In genomic region chr1:236400061-236400638, GRCh38 we compare ENCODE assay signal across 25 cellular contexts. TPM values are rescaled to one million over a fixed set of nuclear protein-coding genes. Genes with fewer than 3 reads are reported as not detected.
DNase-seq lines count a peak whose midpoint lies in the region; ATAC-seq, FAIRE-seq and TF ChIP-seq lines count a peak whose summit lies in the region.
"Had no signal": no experiment of that assay in that cellular context is flagged by ENCODE, and none has a peak within 500 bp of the region (broad histone marks: within the 10 kb centered on the region; RNA-seq: fewer than 3 reads in every experiment).

No MANE protein-coding gene starts in this region.

- POLR2A ChIA-PET in HepG2 (lab: Yijun Ruan, JAX) = interaction anchor here (0.8 to 2.4 kb wide), 4 partner anchors 90 to 119 kb away, joined by 3 to 9 read pairs (median 3); partner anchors contain the start of gene ERO1B

- peak; percentile 67 for FAIRE-seq in HepG2 (lab: Jason Lieb, UNC)
- FAIRE-seq: GM18507, keratinocyte had no signal

- TF ChIP-seq RAD21 in HepG2 (CRISPR knock-in tag; IDR thresholded peaks at IDR 0.05) = no peak

- H3K36me3 ChIP-seq in HepG2 (replicated peaks in 1 of 2; ENCODE audit: control insufficient read depth in 1 of 2, insufficient read depth in 2 of 2, low read length in 2 of 2) (no peaks in the 10 kb centered on the region), right lobe of liver (no peaks in the 10 kb centered on the region), ectodermal cell (ENCODE audit: control insufficient read depth, insufficient read depth, low read length) (no peaks in the 10 kb centered on the region)
- H3K36me3 ChIP-seq: SJSA1 had no signal

- H4K20me1 ChIP-seq in HepG2 (ENCODE audit: insufficient read depth, low read length) = no peaks in the 10 kb centered on the region; the same call in 1 of the 2 replicates

- in situ Hi-C loops in HepG2 (cut with HindIII; ENCODE audit: extremely low pct_ligation_motif_present, low pct_unique_long_range_greater_than_20kb) = no loop called here

- ATAC-seq in HepG2 = peak; percentile 61
- no peak for ATAC-seq in right lobe of liver
- no peak for ATAC-seq in SK-N-SH treated with all-trans-retinoic acid at 6 μM for 48 hours
- no peak for ATAC-seq in HG02642 (IDR thresholded peaks at IDR 0.05; ENCODE audit: poor library complexity, unreplicated experiment)
- ATAC-seq: activated CD4-positive, alpha-beta T cell treated with anti-CD3 and anti-CD28 coated beads for 36 hours; stimulated activated naive B cell treated with anti-CD40 and anti-IgM and Interleukin-4, amounts not matched to agents 10 μg/mL and 1 μg/mL and 100 μg/mL, for 72 hours had no signal

- H3K4me3 ChIP-seq in HepG2 (replicated peaks in 1 of 3; ENCODE audit: insufficient read depth in 1 of 3, low read depth in 2 of 3, low read length in 3 of 3) = peak overlapping the region in 1 of 3 experiments; percentile 29; a peak in 1 of 6 replicates
- no peak overlapping the region for H3K4me3 ChIP-seq in right lobe of liver
- no peak overlapping the region for H3K4me3 ChIP-seq in ectodermal cell (ENCODE audit: insufficient read depth, low read depth, low read length)
- H3K4me3 ChIP-seq: GM23248, SJSA1 had no signal

- peaks cover 57% of the 10 kb centered on the region for H3K4me1 ChIP-seq in HepG2 (ENCODE audit: insufficient read depth, low read length)
- peaks cover 0 to 23% (median 4%) of the 10 kb centered on the region in 4 donors for H3K4me1 ChIP-seq in right lobe of liver
- H3K4me1 ChIP-seq in ectodermal cell (ENCODE audit: control insufficient read depth, insufficient read depth, low read length) = peaks cover 14% of the 10 kb centered on the region

- peak overlapping the region; percentile 30 for H3K27ac ChIP-seq in HepG2 (ENCODE audit: extremely low read length, insufficient read depth, low read length)
- no peak overlapping the region for H3K27ac ChIP-seq in right lobe of liver
- peak overlapping the region; percentile 11 for H3K27ac ChIP-seq in ectodermal cell (ENCODE audit: insufficient read depth, low read depth, low read length, poor library complexity, severe bottlenecking)
- H3K27ac ChIP-seq: GM23248, SJSA1 had no signal

- CTCF ChIA-PET in HepG2 (lab: Yijun Ruan, JAX; ENCODE audit: low intra/inter-chr PET ratio, low total read pairs) = no interaction called here

- no peak overlapping the region; the same call in 1 of the 2 replicates for H3K9ac ChIP-seq in HepG2 (ENCODE audit: insufficient read depth, low read depth, low read length)
- H3K9ac ChIP-seq: GM23248 had no signal

- intact Hi-C loops in HepG2 (cut with micrococcal nuclease; ENCODE audit: unreplicated experiment) = no loop called here
- intact Hi-C loops in right lobe of liver (cut with DNase I) = no loop called here

- H3K9me3 ChIP-seq in HepG2 (ENCODE audit: low read length) (no peaks in the 10 kb centered on the region), right lobe of liver (no peaks in the 10 kb centered on the region), ectodermal cell (ENCODE audit: control insufficient read depth, low read length) (no peaks in the 10 kb centered on the region)
- H3K9me3 ChIP-seq: SJSA1 had no signal

- H2AFZ ChIP-seq in HepG2 (ENCODE audit: low read length) = no peak overlapping the region
- H2AFZ ChIP-seq: GM23248 had no signal

- TF ChIP-seq CTCF in HepG2 (CRISPR knock-in tag; IDR thresholded peaks at IDR 0.05) = 0 out of 2 replicates have a peak, but pooled peaks have one; percentile 17
- no peak for TF ChIP-seq CTCF in right lobe of liver (IDR thresholded peaks at IDR 0.05)

- peak; percentile 76 for DNase-seq in HepG2 (ENCODE audit: low spot score)
- DNase-seq in right lobe of liver = no peak
- peak; percentile 45 for DNase-seq in mesenteric fat pad (ENCODE audit: low spot score)
- DNase-seq in NCI-H446 treated with DMSO at 0.1 percent for 48 hours (lab: John Stamatoyannopoulos, UW) = no peak
- DNase-seq in NOMO-1 (lab: John Stamatoyannopoulos, UW; ENCODE audit: unreplicated experiment in 2 of 2) = no peak
- DNase-seq: activated CD4-positive, alpha-beta T cell treated with anti-CD3 and anti-CD28 coated beads for 36 hours; activated gamma-delta T cell treated with Interleukin-2 at 50 U/mL for 16 hours; caudate nucleus; effector memory CD4-positive, alpha-beta T cell; glutamatergic neuron; GM23248; KBM-7; MV-4-11; NCI-H69; stimulated activated CD4-positive, alpha-beta T cell treated with anti-CD3 and anti-CD28 coated beads, Interleukin-15, amount 100 ng/mL, for 24 hours; stimulated activated naive B cell treated with anti-CD40 and anti-IgM and Interleukin-4, amounts not matched to agents 10 μg/mL and 1 μg/mL and 100 μg/mL, for 72 hours; T-helper 9 cell had no signal

- no peak for TF ChIP-seq POLR2A in HepG2 (IDR thresholded peaks at IDR 0.05; ENCODE audit: insufficient read depth in 1 of 2, low read depth in 2 of 2, low read length in 2 of 2)
- TF ChIP-seq POLR2A in right lobe of liver (IDR thresholded peaks at IDR 0.05) = no peak

- no peak for TF ChIP-seq EP300 in HepG2 (IDR thresholded peaks at IDR 0.05; ENCODE audit: low read depth in 2 of 2, low read length in 2 of 2)
- TF ChIP-seq EP300 in HepG2 (CRISPR knock-in tag; IDR thresholded peaks at IDR 0.05; ENCODE audit: borderline replicate concordance) = no peak

- under 1% methylated on average over 9 of the region's 9 CpGs for WGBS in HepG2 (ENCODE audit: low lambda C conversion rate)
- 27% methylated on average over 5 of the region's 9 CpGs for WGBS in right lobe of liver (ENCODE audit: insufficient coverage, low coverage, low lambda C conversion rate, missing lambda C conversion rate)
- WGBS in ectodermal cell, 2 experiments = 20 to 23% methylated on average over 9 of the region's 9 CpGs

- H3K79me2 ChIP-seq in HepG2 (ENCODE audit: insufficient read depth, low read length) = no peaks in the 10 kb centered on the region

- no TSS peak for BruUV-seq in HepG2 (replicated peaks; lab: Mats Ljungman, UMichigan)

- H3K27me3 ChIP-seq in HepG2 (ENCODE audit: control insufficient read depth in 1 of 2, insufficient read depth in 2 of 2, low read length in 2 of 2) = peaks cover 6 to 33% of the 10 kb centered on the region in 2 experiments
- H3K27me3 ChIP-seq in right lobe of liver = no peaks in the 10 kb centered on the region
- H3K27me3 ChIP-seq in ectodermal cell (ENCODE audit: control insufficient read depth, insufficient read depth, low read length, poor library complexity, severe bottlenecking) = peaks cover 20% of the 10 kb centered on the region

- H3K4me2 ChIP-seq in HepG2 (ENCODE audit: low read depth, low read length) = peak overlapping the region; percentile 64

TF ChIP-seq in HepG2, 621 proteins besides CTCF, POLR2A, EP300 and RAD21 (continues in another document):
- TF ChIP-seq NCOA2 (CRISPR knock-in tag; IDR thresholded peaks at IDR 0.05) = peak; percentile 38; the same call in 1 of the 2 replicates
- 0 out of 2 replicates have a peak, but pooled peaks have one; percentile 5 for TF ChIP-seq KAT8 (CRISPR knock-in tag; IDR thresholded peaks at IDR 0.05)
- no peak for TF ChIP-seq SRSF4 (IDR thresholded peaks at IDR 0.05; ENCODE audit: low read depth, low read length, poor library complexity, severe bottlenecking)
- TF ChIP-seq KDM3A (CRISPR knock-in tag; IDR thresholded peaks at IDR 0.05; ENCODE audit: low read depth) = no peak

TF ChIP-seq in SK-N-SH treated with all-trans-retinoic acid at 6 μM for 48 hours, 23 proteins besides CTCF, POLR2A, EP300 and RAD21 (continues in another document):
- TF ChIP-seq TCF4 (CRISPR knock-in tag; IDR thresholded peaks at IDR 0.05; ENCODE audit: borderline replicate concordance) = no peak
- TF ChIP-seq, protein P1, sequence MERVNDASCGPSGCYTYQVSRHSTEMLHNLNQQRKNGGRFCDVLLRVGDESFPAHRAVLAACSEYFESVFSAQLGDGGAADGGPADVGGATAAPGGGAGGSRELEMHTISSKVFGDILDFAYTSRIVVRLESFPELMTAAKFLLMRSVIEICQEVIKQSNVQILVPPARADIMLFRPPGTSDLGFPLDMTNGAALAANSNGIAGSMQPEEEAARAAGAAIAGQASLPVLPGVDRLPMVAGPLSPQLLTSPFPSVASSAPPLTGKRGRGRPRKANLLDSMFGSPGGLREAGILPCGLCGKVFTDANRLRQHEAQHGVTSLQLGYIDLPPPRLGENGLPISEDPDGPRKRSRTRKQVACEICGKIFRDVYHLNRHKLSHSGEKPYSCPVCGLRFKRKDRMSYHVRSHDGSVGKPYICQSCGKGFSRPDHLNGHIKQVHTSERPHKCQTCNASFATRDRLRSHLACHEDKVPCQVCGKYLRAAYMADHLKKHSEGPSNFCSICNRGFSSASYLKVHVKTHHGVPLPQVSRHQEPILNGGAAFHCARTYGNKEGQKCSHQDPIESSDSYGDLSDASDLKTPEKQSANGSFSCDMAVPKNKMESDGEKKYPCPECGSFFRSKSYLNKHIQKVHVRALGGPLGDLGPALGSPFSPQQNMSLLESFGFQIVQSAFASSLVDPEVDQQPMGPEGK (CRISPR knock-in tag; IDR thresholded peaks at IDR 0.05; ENCODE audit: borderline replicate concordance) = no peak

RNA-seq across cellular contexts. Expression of gene EDARADD, which starts 6.1 kb away (rescaled TPM):
- total RNA-seq in HepG2 (2016; rRNA removed; fragmentation: Illumina TruSeq; extraction: Trizol) (not detected in 2 replicates), right lobe of liver (1 to 10 TPM in 1 of 6 experiments, under 1 TPM in 4, not detected in 1; 0.16 to 1.2 (median 0.26) TPM), mesenteric fat pad (0.35 TPM)
- not detected in 2 replicates for total RNA-seq in HepG2 (2016; cell fraction: cytosol; rRNA removed; fragmentation: Illumina TruSeq; extraction: Trizol; ENCODE audit: low read depth)
- total RNA-seq in HepG2 (2016; cell fraction: insoluble cytoplasmic fraction; rRNA removed; fragmentation: Illumina TruSeq; extraction: Trizol) = not detected in 2 replicates
- not detected in 2 replicates for total RNA-seq in HepG2 (2016; cell fraction: membrane; rRNA removed; fragmentation: Illumina TruSeq; extraction: Trizol)
- not detected in 2 replicates for total RNA-seq in HepG2 (2016; cell fraction: nucleus; rRNA removed; fragmentation: Illumina TruSeq; extraction: Trizol)
- 0.03 TPM in 1 of 2 replicates, not detected in the other for polyA plus RNA-seq in HepG2 (2011; rRNA removed)
- 0.03 and 0.04 TPM in 2 replicates for polyA plus RNA-seq in HepG2 (2011; cell fraction: cytosol; rRNA removed)
- polyA plus RNA-seq in HepG2 (2011; cell fraction: nucleus; rRNA removed) = not detected in 2 replicates
- 0.19 and 0.62 TPM in 2 replicates for polyA plus RNA-seq in HepG2 (2012)
- not detected in 2 replicates for polyA plus RNA-seq in HepG2 (2016; cell fraction: cytosol; fragmentation: Illumina TruSeq; extraction: Trizol; ENCODE audit: low read depth)
- polyA plus RNA-seq in HepG2 (2016; cell fraction: insoluble cytoplasmic fraction; fragmentation: Illumina TruSeq; extraction: Trizol; ENCODE audit: low read depth) = 0.20 TPM in 1 of 2 replicates, not detected in the other
- polyA plus RNA-seq in HepG2 (2016; cell fraction: membrane; fragmentation: Illumina TruSeq; extraction: Trizol; ENCODE audit: low read depth) = not detected in 2 replicates
- polyA plus RNA-seq in HepG2 (2016; cell fraction: nucleus; fragmentation: Illumina TruSeq; extraction: Trizol; ENCODE audit: insufficient read depth, low read depth) = not detected in 2 replicates
- polyA minus RNA-seq in HepG2 (2011; rRNA and poly(A)+ RNA removed; ENCODE audit: low replicate concordance) = 0.16 TPM in 1 of 2 replicates, not detected in the other
- not detected in 2 replicates for polyA minus RNA-seq in HepG2 (2011; cell fraction: cytosol; rRNA and poly(A)+ RNA removed)
- not detected in 2 replicates for polyA minus RNA-seq in HepG2 (2011; cell fraction: nucleus; rRNA and poly(A)+ RNA removed)
- polyA plus RNA-seq in ectodermal cell (2013, experiment 1 of 4) = 2.2 TPM
- 2.1 TPM for polyA plus RNA-seq in ectodermal cell (2013, experiment 2 of 4)
- 1.5 TPM for polyA plus RNA-seq in ectodermal cell (2013, experiment 3 of 4)
- 1.5 TPM for polyA plus RNA-seq in ectodermal cell (2013, experiment 4 of 4)
- total RNA-seq: fibroblast of lung, SJSA1 had no signal
- polyA plus RNA-seq: AG04450, fibroblast of lung had no signal

Comparison
In these comparisons a context has a peak if more than half of its experiments do, and no peak if none do; other contexts are left out.
1. DNase-seq: peak in HepG2 (single experiment) and mesenteric fat pad (single experiment); none in right lobe of liver (0 of 3), NCI-H446 treated with DMSO at 0.1 percent for 48 hours (single experiment) and NOMO-1 (0 of 2).
2. H3K27ac ChIP-seq: peak in HepG2 (single experiment) and ectodermal cell (single experiment); none in right lobe of liver (0 of 3).